ENCODE assay signal across 18 cellular contexts in the genomic region with DNA sequence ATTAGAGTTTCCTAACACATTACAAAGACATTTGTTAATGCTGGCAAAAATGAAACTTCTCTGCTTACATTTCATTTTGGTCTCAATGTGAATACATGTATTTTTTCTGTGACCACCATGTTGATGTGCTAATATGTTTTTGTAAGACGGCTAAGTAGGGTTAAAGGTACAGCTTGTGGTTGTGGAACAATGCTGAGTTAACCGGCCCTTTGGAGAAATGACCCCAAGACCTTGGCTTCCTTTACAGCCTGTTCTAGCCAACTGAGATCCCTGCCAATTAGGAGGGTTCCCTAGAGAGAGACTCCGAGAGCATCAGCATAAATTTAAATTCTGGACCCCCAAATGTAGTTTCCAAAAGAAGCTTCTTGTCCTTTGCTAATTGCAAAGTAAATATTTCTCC. TPM values are rescaled to one million over a fixed set of nuclear protein-coding genes. Genes with fewer than 3 reads are reported as not detected.
"Had no signal": no experiment of that assay in that cellular context is flagged by ENCODE, and none has a peak within 500 bp of the region (broad histone marks: within the 10 kb centered on the region; RNA-seq: fewer than 3 reads in every experiment).

No MANE protein-coding gene starts in this region.

- H3K27me3 Mint-ChIP-seq: brain had no signal

- H3K27ac Mint-ChIP-seq: activated CD8-positive, alpha-beta T cell treated with anti-CD3 and anti-CD28 coated beads for 36 hours; activated naive CD8-positive, alpha-beta T cell treated with anti-CD3 and anti-CD28 coated beads, Interleukin-2, amount 50 U/mL, for 24 hours; activated T-cell treated with anti-CD3 and anti-CD28 coated beads, Interleukin-2, amount 50 U/mL, for 72 hours; brain; immature natural killer cell; naive thymus-derived CD8-positive, alpha-beta T cell had no signal

- DNase-seq: activated CD8-positive, alpha-beta memory T cell treated with anti-CD3 and anti-CD28 coated beads, Interleukin-2, amount 50 U/mL, for 4 hours; activated CD8-positive, alpha-beta T cell treated with anti-CD3 and anti-CD28 coated beads for 36 hours; activated naive CD8-positive, alpha-beta T cell treated with anti-CD3 and anti-CD28 coated beads, Interleukin-2, amount 50 U/mL, for 24 hours; activated T-cell treated with anti-CD3 and anti-CD28 coated beads, Interleukin-2, amount 50 U/mL, for 72 hours; glutamatergic neuron; immature natural killer cell; left cardiac atrium; mucosa of descending colon; naive thymus-derived CD8-positive, alpha-beta T cell; occipital lobe; sigmoid colon; stomach; T1000; thyroid gland had no signal

- H3K9me3 Mint-ChIP-seq: activated CD8-positive, alpha-beta T cell treated with anti-CD3 and anti-CD28 coated beads for 36 hours; activated naive CD8-positive, alpha-beta T cell treated with anti-CD3 and anti-CD28 coated beads, Interleukin-2, amount 50 U/mL, for 24 hours; activated T-cell treated with anti-CD3 and anti-CD28 coated beads, Interleukin-2, amount 50 U/mL, for 72 hours; brain had no signal

- H3K4me3 ChIP-seq: mucosa of descending colon, prostate gland, sigmoid colon, SJSA1, stomach, thyroid gland had no signal

- H3K4me1 Mint-ChIP-seq: activated naive CD8-positive, alpha-beta T cell treated with anti-CD3 and anti-CD28 coated beads, Interleukin-2, amount 50 U/mL, for 24 hours; immature natural killer cell; naive thymus-derived CD8-positive, alpha-beta T cell had no signal

- ATAC-seq: activated CD8-positive, alpha-beta T cell treated with anti-CD3 and anti-CD28 coated beads for 36 hours; activated naive CD8-positive, alpha-beta T cell treated with anti-CD3 and anti-CD28 coated beads, Interleukin-2, amount 50 U/mL, for 24 hours; activated T-cell treated with anti-CD3 and anti-CD28 coated beads, Interleukin-2, amount 50 U/mL, for 72 hours; left cardiac atrium; mucosa of descending colon; naive thymus-derived CD8-positive, alpha-beta T cell had no signal

- H3K36me3 Mint-ChIP-seq: brain; immature natural killer cell; naive thymus-derived CD8-positive, alpha-beta T cell had no signal

- H3K4me3 Mint-ChIP-seq: activated CD8-positive, alpha-beta T cell treated with anti-CD3 and anti-CD28 coated beads for 36 hours; activated naive CD8-positive, alpha-beta T cell treated with anti-CD3 and anti-CD28 coated beads, Interleukin-2, amount 50 U/mL, for 24 hours; activated T-cell treated with anti-CD3 and anti-CD28 coated beads, Interleukin-2, amount 50 U/mL, for 72 hours; brain; immature natural killer cell; naive thymus-derived CD8-positive, alpha-beta T cell had no signal

RNA-seq across cellular contexts. Expression of gene RSPO3, which starts 44.3 kb away (rescaled TPM):
- total RNA-seq: activated CD8-positive, alpha-beta T cell treated with anti-CD3 and anti-CD28 coated beads for 36 hours; activated T-cell treated with anti-CD3 and anti-CD28 coated beads, Interleukin-2, amount 50 U/mL, for 72 hours; lung microvascular endothelial cell; naive thymus-derived CD8-positive, alpha-beta T cell; SJSA1 had no signal
